Comparison of ENCODE assay signal across 14 cellular contexts in genomic region chr10:113576853-113577252, GRCh38. TPM values are rescaled to one million over a fixed set of nuclear protein-coding genes. Genes with fewer than 3 reads are reported as not detected.
DNase-seq lines count a peak whose midpoint lies in the region; ATAC-seq lines count a peak whose summit lies in the region.
"Had no signal": no experiment of that assay in that cellular context is flagged by ENCODE, and none has a peak within 500 bp of the region (broad histone marks: within the 10 kb centered on the region; RNA-seq: fewer than 3 reads in every experiment).

No MANE protein-coding gene starts in this region.

- H3K4me3 Mint-ChIP-seq in activated CD8-positive, alpha-beta T cell treated with anti-CD3 and anti-CD28 coated beads, Interleukin-2, amount 10 ng/mL, durations not matched to agents 7 days and 5 days: no peak overlapping the region
- H3K4me3 Mint-ChIP-seq: activated T-cell treated with anti-CD3 and anti-CD28 coated beads, Interleukin-2, amount 50 U/mL, for 4 hours had no signal

- H3K27ac Mint-ChIP-seq in activated CD8-positive, alpha-beta T cell treated with anti-CD3 and anti-CD28 coated beads, Interleukin-2, amount 10 ng/mL, durations not matched to agents 7 days and 5 days: no peak overlapping the region

- ATAC-seq in activated CD8-positive, alpha-beta T cell treated with anti-CD3 and anti-CD28 coated beads, Interleukin-2, amount 10 ng/mL, durations not matched to agents 7 days and 5 days: no peak
- ATAC-seq: activated T-cell treated with anti-CD3 and anti-CD28 coated beads, Interleukin-2, amount 50 U/mL, for 4 hours had no signal

- H3K27me3 Mint-ChIP-seq in activated CD8-positive, alpha-beta T cell treated with anti-CD3 and anti-CD28 coated beads, Interleukin-2, amount 10 ng/mL, durations not matched to agents 7 days and 5 days (ENCODE audit: low read depth): peaks cover 3% of the 10 kb centered on the region

- no peaks in the 10 kb centered on the region for H3K36me3 Mint-ChIP-seq in activated CD8-positive, alpha-beta T cell treated with anti-CD3 and anti-CD28 coated beads, Interleukin-2, amount 10 ng/mL, durations not matched to agents 7 days and 5 days (ENCODE audit: low read depth)

- DNase-seq in EH (ENCODE audit: low read depth): peak; percentile 52
- peak; percentile 7 for DNase-seq in HPDE6-E6E7 (ENCODE audit: extremely low spot score)
- peak; percentile 45 for DNase-seq in activated CD8-positive, alpha-beta T cell treated with anti-CD3 and anti-CD28 coated beads, Interleukin-2, amount 10 ng/mL, durations not matched to agents 7 days and 5 days
- DNase-seq in iPS-NIHi11 (ENCODE audit: low spot score): peak; percentile 62
- DNase-seq in NOMO-1 treated with DMSO at 0.1 percent for 48 hours (lab: John Stamatoyannopoulos, UW; ENCODE audit: unreplicated experiment): no peak
- DNase-seq in NCI-H82 (lab: John Stamatoyannopoulos, UW): no peak
- DNase-seq in NCI-H2029 treated with DMSO at 0.1 percent for 48 hours (lab: John Stamatoyannopoulos, UW): no peak
- DNase-seq: activated T-cell treated with anti-CD3 and anti-CD28 coated beads, Interleukin-2, amount 50 U/mL, for 4 hours; colonic mucosa; hypothalamus; NCI-H526 treated with DMSO at 0.1 percent for 48 hours; small intestine had no signal

- H3K4me1 Mint-ChIP-seq in activated CD8-positive, alpha-beta T cell treated with anti-CD3 and anti-CD28 coated beads, Interleukin-2, amount 10 ng/mL, durations not matched to agents 7 days and 5 days (ENCODE audit: low read depth): no peaks in the 10 kb centered on the region

- no peaks in the 10 kb centered on the region for H3K9me3 Mint-ChIP-seq in activated CD8-positive, alpha-beta T cell treated with anti-CD3 and anti-CD28 coated beads, Interleukin-2, amount 10 ng/mL, durations not matched to agents 7 days and 5 days (ENCODE audit: insufficient read depth)
- H3K9me3 Mint-ChIP-seq: activated T-cell treated with anti-CD3 and anti-CD28 coated beads, Interleukin-2, amount 50 U/mL, for 4 hours had no signal

- POLR2A ChIA-PET in activated CD8-positive, alpha-beta T cell treated with anti-CD3 and anti-CD28 coated beads, Interleukin-2, amount 10 ng/mL, durations not matched to agents 7 days and 5 days (lab: Charles Lee): no interaction called here

- CTCF ChIA-PET in activated CD8-positive, alpha-beta T cell treated with anti-CD3 and anti-CD28 coated beads, Interleukin-2, amount 10 ng/mL, durations not matched to agents 7 days and 5 days (lab: Charles Lee): no interaction called here

RNA-seq across cellular contexts. Expression of gene HABP2, which starts 24.0 kb away (rescaled TPM):
- not detected for total RNA-seq in activated CD8-positive, alpha-beta T cell treated with anti-CD3 and anti-CD28 coated beads, Interleukin-2, amount 10 ng/mL, durations not matched to agents 7 days and 5 days
- total RNA-seq: M059J; T-helper 1 cell treated with Interleukin-12 subunit alpha and Interleukin-12 subunit beta and Interleukin-4 antibody, amounts not matched to agents 30 ng/mL and 1 ng/mL, for 36 hours had no signal

Comparison
In these comparisons a context has a peak if more than half of its experiments do, and no peak if none do; other contexts are left out.
1. DNase-seq: peak in EH (single experiment), HPDE6-E6E7 (single experiment), activated CD8-positive, alpha-beta T cell treated with anti-CD3 and anti-CD28 coated beads, Interleukin-2, amount 10 ng/mL, durations not matched to agents 7 days and 5 days (single experiment) and iPS-NIHi11 (single experiment); none in NOMO-1 treated with DMSO at 0.1 percent for 48 hours (single experiment), NCI-H82 (single experiment) and NCI-H2029 treated with DMSO at 0.1 percent for 48 hours (single experiment).